8 cellular contexts compared by ENCODE assay signal in the genomic region with DNA sequence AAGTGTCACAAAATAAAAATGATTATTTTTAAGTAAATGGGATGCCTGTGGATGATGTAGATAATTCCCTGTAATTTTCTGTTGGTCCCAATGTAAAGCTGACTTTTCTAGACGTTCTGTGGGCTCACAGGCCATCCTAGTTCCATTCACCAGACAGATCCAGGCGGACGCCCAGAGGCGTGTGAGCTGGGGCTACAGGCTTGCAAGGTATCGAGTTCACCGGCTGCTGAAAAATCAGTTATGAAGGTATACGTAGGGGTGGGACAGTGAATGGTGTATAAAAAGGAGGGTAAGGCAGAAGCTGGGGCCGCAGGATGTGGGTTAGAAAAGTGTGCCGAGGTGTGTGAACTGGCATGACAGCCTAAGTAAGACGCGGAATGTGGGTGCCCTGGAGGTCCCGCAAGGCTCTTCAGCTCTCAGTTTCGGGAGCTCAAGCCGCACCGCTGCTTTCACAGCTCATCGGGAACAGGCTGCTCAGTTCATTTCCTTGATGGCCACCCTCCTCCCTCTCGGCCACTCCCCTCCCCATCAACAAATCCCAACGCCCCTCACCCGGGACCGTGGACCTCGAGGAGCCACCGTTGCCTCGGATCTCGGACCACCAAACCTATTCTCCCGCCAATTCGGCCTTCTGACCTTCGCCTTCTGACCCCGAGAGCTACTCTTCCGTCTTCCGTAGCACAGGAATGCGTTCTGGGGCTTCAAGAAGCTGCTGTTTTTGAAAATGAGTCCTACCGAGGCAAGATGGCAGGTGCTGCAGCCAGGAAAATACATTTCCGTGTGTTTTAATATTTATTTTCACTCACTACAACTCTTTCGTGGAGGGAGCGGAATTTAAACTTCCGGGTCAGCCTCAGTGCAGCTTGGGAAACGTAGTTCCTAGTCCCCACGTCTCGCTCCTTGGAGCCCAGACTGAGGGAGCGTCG. TPM values are rescaled to one million over a fixed set of nuclear protein-coding genes. Genes with fewer than 3 reads are reported as not detected.
DNase-seq lines count a peak whose midpoint lies in the region; ATAC-seq, FAIRE-seq and TF ChIP-seq lines count a peak whose summit lies in the region.

TSS of gene XNDC1N (minus strand) at position 782 of the 926 bp plus-strand sequence. CDS start 5,241 bp downstream, outside the sequence.

- WGBS in A549 (ENCODE audit: missing lambda C conversion rate): 2% methylated on average over 41 of the region's 41 CpGs
- 0 to 1% (median 0%) methylated on average over 41 of the region's 41 CpGs for WGBS in spleen, 5 donors

- H3K4me2 ChIP-seq in A549: peak within 1 kb of the TSS; percentile 94

- DNase-seq in A549 (ENCODE audit: low read depth in 1 of 2, low spot score in 1 of 2): peak; percentile 89 to 90
- DNase-seq in NCI-H187 treated with DMSO at 0.1 percent for 48 hours (lab: John Stamatoyannopoulos, UW): peak; percentile 65
- peak; percentile 85 to 95 for DNase-seq in T47D (ENCODE audit: low read depth in 1 of 2, low spot score in 1 of 2)
- DNase-seq in iPS-NIHi7 (ENCODE audit: extremely low spot score): peak; percentile 85
- peak; percentile 91 for DNase-seq in spleen

- POLR2A ChIA-PET in A549 (lab: Yijun Ruan, JAX): interaction anchor here (0.6 to 2.3 kb wide), 7 partner anchors 9 to 174 kb away, joined by 3 to 21 read pairs (median 4); no protein-coding TSS in a partner anchor

- in situ Hi-C loops in T47D (cut with HindIII; ENCODE audit: low pct_unique_long_range_greater_than_20kb, low sequenced_read_pairs): no loop called here

- H3K27me3 ChIP-seq in spleen (replicated peaks in 1 of 7): no peaks in the 10 kb centered on the region

- H3K36me3 ChIP-seq in spleen: peaks cover 0 to 23% (median 7%) of the 10 kb centered on the region in 6 donors

- TF ChIP-seq EP300 in A549 (IDR thresholded peaks at IDR 0.05): no peak

- H3K4me1 ChIP-seq in A549 (peaks cover 39% of the 10 kb centered on the region), spleen (peaks cover 12 to 61% (median 39%) of the 10 kb centered on the region in 6 donors)

- H3K4me3 ChIP-seq in A549 (peak within 1 kb of the TSS; percentile 90), spleen (peak within 1 kb of the TSS; percentile 76 to 96 (median 92))

- intact Hi-C loops in T-helper 2 cell treated with Interferon-gamma antibody and Interleukin-4, amounts not matched to agents 100 ng/mL and 5 ng/mL, for 36 hours (cut with micrococcal nuclease): loop anchor here (1.0 to 5.0 kb wide), 9 partner anchors 114 to 1449 kb away; partner anchors contain the start of genes ANAPC15, CLPB, LAMTOR1 and LRRC51
- intact Hi-C loops in spleen (cut with DNase I; ENCODE audit: low total_unique reads): no loop called here

- H3K9me3 ChIP-seq in A549 (no peaks in the 10 kb centered on the region), spleen (no peaks in the 10 kb centered on the region)

- ATAC-seq in A549: peak; percentile 94 to 95
- peak; percentile 72 for ATAC-seq in GM18517 (IDR thresholded peaks at IDR 0.05; ENCODE audit: unreplicated experiment)
- peak; percentile 60 for ATAC-seq in HG02981 (IDR thresholded peaks at IDR 0.05; ENCODE audit: unreplicated experiment)

- peak within 1 kb of the TSS; percentile 91 to 95 for H3K27ac ChIP-seq in A549
- peak within 1 kb of the TSS; percentile 89 to 96 (median 95) for H3K27ac ChIP-seq in spleen

- TF ChIP-seq POLR2A in A549 (IDR thresholded peaks at IDR 0.05; ENCODE audit: low read length) (no peak), spleen (IDR thresholded peaks at IDR 0.05) (no peak)

- TF ChIP-seq RAD21 in A549 (conservative IDR thresholded peaks at IDR 0.05 in 1 of 2, IDR thresholded peaks at IDR 0.05 in 1 of 2): no peak

- FAIRE-seq in A549 (lab: Jason Lieb, UNC): no peak

- TF ChIP-seq CTCF in A549 (IDR thresholded peaks at IDR 0.05): no peak
- TF ChIP-seq CTCF in spleen (IDR thresholded peaks at IDR 0.05 in 8 of 11, conservative IDR thresholded peaks at IDR 0.05 in 3 of 11): no peak

- CTCF ChIA-PET in A549 (lab: Yijun Ruan, JAX): interaction anchor here (0.6 to 4.0 kb wide), 11 partner anchors 9 to 217 kb away, joined by 3 to 32 read pairs (median 4); no protein-coding TSS in a partner anchor

TF ChIP-seq in A549, 52 proteins besides CTCF, POLR2A, EP300 and RAD21:
- TF ChIP-seq ZNF302 (CRISPR knock-in tag; IDR thresholded peaks at IDR 0.05) (no peak), JUN (IDR thresholded peaks at IDR 0.05) (peak; percentile 64 to 78; a peak in 3 of 5 replicates), MAX (IDR thresholded peaks at IDR 0.05) (peak; percentile 83), HOXB13 (CRISPR knock-in tag; IDR thresholded peaks at IDR 0.05; ENCODE audit: low read depth) (0 out of 2 replicates have a peak, but pooled peaks have one; percentile 37), KDM5A (IDR thresholded peaks at IDR 0.05) (peak; percentile 71), RCOR1 (IDR thresholded peaks at IDR 0.05; ENCODE audit: low read depth, low read length) (no peak), E2F6 (IDR thresholded peaks at IDR 0.05; ENCODE audit: borderline replicate concordance, low read depth) (peak; percentile 97), HOXB5 (CRISPR knock-in tag; IDR thresholded peaks at IDR 0.05) (peak; percentile 15; the same call in 1 of the 2 replicates), TFCP2L1 (CRISPR knock-in tag; IDR thresholded peaks at IDR 0.05) (peak; percentile 61; the same call in 1 of the 2 replicates), PHF8 (IDR thresholded peaks at IDR 0.05; ENCODE audit: borderline replicate concordance, low read depth) (peak; percentile 21), EHF (CRISPR knock-in tag; IDR thresholded peaks at IDR 0.05) (no peak), MYC (IDR thresholded peaks at IDR 0.05; ENCODE audit: borderline replicate concordance, low read length) (0 out of 2 replicates have a peak, but pooled peaks have one; percentile 59)

RNA-seq across cellular contexts. Expression of gene XNDC1N, which starts in this region (rescaled TPM):
- polyA plus RNA-seq in A549 (2011; rRNA removed) (6.9 and 7.6 TPM in 2 replicates), A549 (2017; fragmentation: RNase III; extraction: RNeasy Plus Mini Kit Qiagen cat#74134 plus additional on column Dnase treatment) (4.3 to 5.0 TPM (median 4.9 TPM) in 3 replicates), spleen (1 to 10 TPM; 2.5 to 4.5 (median 3.9) TPM)
- 3.5 and 5.2 TPM in 2 replicates for polyA plus RNA-seq in A549 (2012; cell fraction: cytosol; rRNA removed)
- polyA plus RNA-seq in A549 (2012; cell fraction: nucleus; rRNA removed): 4.0 and 9.9 TPM in 2 replicates
- polyA minus RNA-seq in A549 (2011; rRNA and poly(A)+ RNA removed): 27.9 and 28.7 TPM in 2 replicates
- 19.1 and 20.5 TPM in 2 replicates for total RNA-seq in T-helper 2 cell treated with Interferon-gamma antibody and Interleukin-4, amounts not matched to agents 100 ng/mL and 5 ng/mL, for 36 hours
- 10 to 100 TPM in 5 of 7 donors, 1 to 10 TPM in 2; 8.5 to 19.2 (median 15.3) TPM for total RNA-seq in spleen

Comparison
In these comparisons a context has a peak if more than half of its experiments do, and no peak if none do; other contexts are left out.
1. Peak in every context shown above with its lines: DNase-seq, ATAC-seq, H3K4me3 ChIP-seq and H3K27ac ChIP-seq.